ENCODE assay signal across 25 cellular contexts in the genomic region with DNA sequence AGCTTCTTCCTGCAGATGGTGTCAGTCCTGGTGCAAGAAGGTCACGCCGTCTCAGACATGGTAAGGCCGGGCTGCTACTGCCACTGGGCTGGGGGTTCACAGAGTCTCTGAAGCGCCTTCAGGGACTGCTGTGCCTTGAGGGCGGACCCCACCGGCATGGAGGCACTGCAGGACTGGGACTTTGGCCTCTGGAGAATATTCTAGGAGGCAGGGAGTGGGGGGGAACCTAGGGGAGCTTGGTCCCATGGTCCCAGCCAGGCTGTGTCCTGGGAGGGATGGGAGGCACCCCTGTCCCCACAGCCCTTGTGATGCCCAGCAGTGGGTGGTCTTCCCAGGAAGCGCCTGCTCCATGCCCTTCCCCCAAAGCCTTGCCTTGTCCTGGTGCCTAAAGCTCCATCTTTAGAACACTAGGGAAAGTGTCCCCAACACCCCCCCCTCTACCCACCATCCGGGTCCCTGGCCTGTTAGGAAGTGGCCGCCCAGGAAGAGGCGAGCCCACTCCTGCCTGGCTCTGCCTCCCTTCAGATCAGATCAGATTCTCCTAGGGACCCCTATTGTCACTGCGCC. TPM values are rescaled to one million over a fixed set of nuclear protein-coding genes. Genes with fewer than 3 reads are reported as not detected.
DNase-seq lines count a peak whose midpoint lies in the region; ATAC-seq and TF ChIP-seq lines count a peak whose summit lies in the region.
"Had no signal": no experiment of that assay in that cellular context is flagged by ENCODE, and none has a peak within 500 bp of the region (broad histone marks: within the 10 kb centered on the region; RNA-seq: fewer than 3 reads in every experiment).

No MANE protein-coding gene starts in this region.

- H3K4me1 ChIP-seq in mammary epithelial cell (ENCODE audit: insufficient read depth, low read length) = peaks cover 22% of the 10 kb centered on the region
- peaks cover 1 to 11% of the 10 kb centered on the region in 2 donors for H3K4me1 ChIP-seq in breast epithelium
- peaks cover 24% of the 10 kb centered on the region for H3K4me1 ChIP-seq in effector memory CD4-positive, alpha-beta T cell (ENCODE audit: control insufficient read depth, insufficient read depth, low read length, poor library complexity, severe bottlenecking)
- peaks cover 26% of the 10 kb centered on the region for H3K4me1 ChIP-seq in lower lobe of right lung

- H3K27me3 ChIP-seq in mammary epithelial cell (ENCODE audit: insufficient read depth, low read length) (peaks cover 25% of the 10 kb centered on the region), breast epithelium (peaks cover 6 to 45% of the 10 kb centered on the region in 2 donors), lower lobe of right lung (ENCODE audit: low read depth) (peaks cover 52% of the 10 kb centered on the region)
- H3K27me3 ChIP-seq in effector memory CD4-positive, alpha-beta T cell (replicated peaks; ENCODE audit: control insufficient read depth, insufficient read depth, low read length, poor library complexity, severe bottlenecking) = no peaks in the 10 kb centered on the region

- TF ChIP-seq CTCF in mammary epithelial cell (conservative IDR thresholded peaks at IDR 0.05 in 1 of 2, IDR thresholded peaks at IDR 0.05 in 1 of 2; ENCODE audit: extremely low read depth in 1 of 2, insufficient read depth in 1 of 2, low read depth in 1 of 2, low read length in 2 of 2) (no peak), breast epithelium (IDR thresholded peaks at IDR 0.05) (no peak), lower lobe of right lung (IDR thresholded peaks at IDR 0.05) (no peak)

- dilution Hi-C loops in mammary epithelial cell (cut with HindIII; ENCODE audit: low sequenced_read_pairs) = no loop called here

- H3K4me3 ChIP-seq in mammary epithelial cell (replicated peaks in 1 of 3; ENCODE audit: insufficient read depth in 1 of 3, low read depth in 2 of 3, low read length in 3 of 3) (no peak overlapping the region), breast epithelium (no peak overlapping the region), lower lobe of right lung (no peak overlapping the region)
- H3K4me3 ChIP-seq in effector memory CD4-positive, alpha-beta T cell (ENCODE audit: insufficient read depth, low read depth, low read length, poor library complexity, severe bottlenecking) = peak overlapping the region; percentile 38
- H3K4me3 ChIP-seq: adrenal gland, lung, psoas muscle had no signal

- ATAC-seq in lower lobe of right lung (no peak), sciatic nerve (no peak), HG02973 (IDR thresholded peaks at IDR 0.05; ENCODE audit: unreplicated experiment) (no peak)
- ATAC-seq: effector memory CD8-positive, alpha-beta T cell; gastroesophageal sphincter; HCT116 had no signal

- BruUV-seq in mammary epithelial cell (replicated peaks; lab: Mats Ljungman, UMichigan) = no TSS peak

- TF ChIP-seq POLR2A in breast epithelium (IDR thresholded peaks at IDR 0.05) = no peak

- H4K20me1 ChIP-seq in mammary epithelial cell (ENCODE audit: insufficient read depth, low read length) = peaks cover 2% of the 10 kb centered on the region

- H3K27ac ChIP-seq in mammary epithelial cell (ENCODE audit: insufficient read depth, low read depth, low read length) (no peak overlapping the region), breast epithelium (no peak overlapping the region), lower lobe of right lung (no peak overlapping the region)
- no peak overlapping the region for H3K27ac ChIP-seq in effector memory CD4-positive, alpha-beta T cell (ENCODE audit: insufficient read depth, low read length, poor library complexity, severe bottlenecking)
- H3K27ac ChIP-seq: adrenal gland, esophagus squamous epithelium, gastroesophageal sphincter, psoas muscle, upper lobe of right lung had no signal

- H3K9ac ChIP-seq in mammary epithelial cell (ENCODE audit: insufficient read depth, low read length) = no peak overlapping the region

- peak overlapping the region; percentile 82 for H3K4me2 ChIP-seq in mammary epithelial cell (ENCODE audit: insufficient read depth, low read depth, low read length)

- H2AFZ ChIP-seq in mammary epithelial cell (ENCODE audit: low read depth, low read length) = no peak overlapping the region

- H3K36me3 ChIP-seq in mammary epithelial cell (ENCODE audit: insufficient read depth, low read length) (no peaks in the 10 kb centered on the region), breast epithelium (no peaks in the 10 kb centered on the region), lower lobe of right lung (no peaks in the 10 kb centered on the region)
- no peaks in the 10 kb centered on the region for H3K36me3 ChIP-seq in effector memory CD4-positive, alpha-beta T cell (ENCODE audit: control insufficient read depth, insufficient read depth, low read length)
- H3K36me3 ChIP-seq: adrenal gland, esophagus squamous epithelium, gastroesophageal sphincter, upper lobe of right lung had no signal

- in situ Hi-C loops in mammary epithelial cell (cut with MboI; ENCODE audit: low sequenced_read_pairs in 2 of 2) = no loop called here

- CTCF ChIA-PET in mammary epithelial cell (lab: Charles Lee; ENCODE audit: low non-redundant PET) = no interaction called here

- WGBS in mammary epithelial cell (ENCODE audit: low coverage, missing lambda C conversion rate) = 73% methylated on average over 9 of the region's 11 CpGs

- H3K9me3 ChIP-seq in mammary epithelial cell (replicated peaks; ENCODE audit: insufficient read depth, low read length) = no peaks in the 10 kb centered on the region
- H3K9me3 ChIP-seq in breast epithelium = no peaks in the 10 kb centered on the region
- no peaks in the 10 kb centered on the region for H3K9me3 ChIP-seq in effector memory CD4-positive, alpha-beta T cell (ENCODE audit: control insufficient read depth, low read length)
- H3K9me3 ChIP-seq in lower lobe of right lung = no peaks in the 10 kb centered on the region
- H3K9me3 ChIP-seq: adrenal gland, esophagus squamous epithelium, gastroesophageal sphincter, psoas muscle, upper lobe of right lung had no signal

- no peaks in the 10 kb centered on the region for H3K79me2 ChIP-seq in mammary epithelial cell (ENCODE audit: insufficient read depth, low read length)

- intact Hi-C loops in mammary epithelial cell (cut with micrococcal nuclease) (no loop called here), breast epithelium (cut with DNase I; ENCODE audit: low total_unique reads) (no loop called here), lower lobe of right lung (cut with DNase I) (no loop called here), sciatic nerve (cut with DNase I) (loop anchor here (10.0 kb wide), 1 partner anchor 149 kb away; a partner anchor contains a TSS)

- no peak for DNase-seq in mammary epithelial cell
- DNase-seq in breast epithelium (ENCODE audit: low spot score in 2 of 2) = no peak
- no peak for DNase-seq in effector memory CD4-positive, alpha-beta T cell
- DNase-seq in lower lobe of right lung = peak; percentile 36
- DNase-seq in sciatic nerve (ENCODE audit: low spot score) = no peak
- DNase-seq in NCI-H1105 treated with DMSO at 0.1 percent for 48 hours (lab: John Stamatoyannopoulos, UW) = no peak
- DNase-seq in MV-4-11 (lab: John Stamatoyannopoulos, UW) = no peak
- DNase-seq: activated B cell treated with CpG ODN at 0.5 μM for 24 hours; activated CD4-positive, alpha-beta T cell treated with anti-CD3 and anti-CD28 coated beads, Interleukin-2, amount 50 U/mL, for 48 hours; activated CD8-positive, alpha-beta memory T cell treated with anti-CD3 and anti-CD28 coated beads, Interleukin-2, amount 50 U/mL, for 4 hours; adrenal gland; AML-193; effector memory CD8-positive, alpha-beta T cell; esophagus squamous epithelium; hypothalamus; KG1; NCI-H524 treated with DMSO at 0.1 percent for 48 hours; psoas muscle; SIG-M5; SW 1271; upper lobe of right lung had no signal

RNA-seq across cellular contexts. Expression of a gene that starts 1.5 kb away (rescaled TPM):
- total RNA-seq in mammary epithelial cell (under 1 TPM in 1 of 2 donors, not detected in 1; 0.64 TPM), breast epithelium (under 1 TPM; 0.16 to 0.88 (median 0.66) TPM), lower lobe of right lung (13.7 TPM), sciatic nerve (0.40 TPM)
- not detected for polyA plus RNA-seq in mammary epithelial cell
- polyA minus RNA-seq in mammary epithelial cell = not detected
- total RNA-seq: psoas muscle had no signal
